In the genomic region with DNA sequence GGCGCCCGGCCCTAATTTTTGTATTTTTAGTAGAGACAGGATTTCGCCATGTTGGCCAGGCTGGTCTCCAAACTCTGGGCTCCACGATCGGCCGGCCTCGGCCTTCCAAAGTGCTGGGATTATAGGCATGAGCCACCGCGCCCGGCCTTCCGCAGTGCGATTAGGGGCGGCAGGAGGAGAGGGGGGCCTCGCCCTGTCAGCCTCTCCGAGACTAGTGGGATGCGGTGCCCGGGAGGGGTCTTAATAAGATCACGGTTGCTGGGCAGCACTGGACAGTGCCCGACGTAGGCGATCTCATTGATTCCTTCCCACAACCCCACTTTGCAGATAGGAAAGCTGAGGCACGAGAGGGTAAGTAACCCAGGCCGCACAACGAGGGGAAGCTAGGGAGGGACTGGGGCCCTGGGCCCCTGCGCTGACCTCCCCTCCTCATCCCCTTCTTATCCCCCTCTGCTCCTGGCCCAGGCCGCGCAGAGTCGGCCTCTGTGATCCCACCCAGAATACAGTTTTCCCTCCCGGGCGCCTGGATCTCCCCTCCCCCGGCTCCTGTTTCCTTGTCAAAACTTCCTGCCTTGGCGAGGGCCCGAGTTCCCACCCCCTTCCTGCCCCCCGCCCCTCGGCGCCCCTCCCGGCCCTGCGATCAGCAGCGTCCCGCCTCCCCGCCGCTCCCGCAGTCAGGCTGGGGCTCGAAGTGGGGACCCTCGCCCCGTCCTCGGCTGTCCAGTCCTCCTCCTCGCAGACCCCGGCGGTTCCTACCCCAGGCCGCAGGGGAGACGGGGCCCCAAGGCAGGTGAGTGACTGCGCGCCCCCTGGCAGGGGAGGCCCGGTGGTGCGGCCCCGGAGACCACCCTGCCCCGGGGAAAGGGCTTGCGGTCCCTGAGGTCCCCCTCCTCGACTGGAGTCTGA, we compare ENCODE assay signal across 8 cellular contexts. TPM values are rescaled to one million over a fixed set of nuclear protein-coding genes. Genes with fewer than 3 reads are reported as not detected.
A peak's percentile ranks its signal among the peaks of the same experiment; 100 is the strongest.
DNase-seq lines count a peak whose midpoint lies in the region; ATAC-seq and TF ChIP-seq lines count a peak whose summit lies in the region.

A gene with protein sequence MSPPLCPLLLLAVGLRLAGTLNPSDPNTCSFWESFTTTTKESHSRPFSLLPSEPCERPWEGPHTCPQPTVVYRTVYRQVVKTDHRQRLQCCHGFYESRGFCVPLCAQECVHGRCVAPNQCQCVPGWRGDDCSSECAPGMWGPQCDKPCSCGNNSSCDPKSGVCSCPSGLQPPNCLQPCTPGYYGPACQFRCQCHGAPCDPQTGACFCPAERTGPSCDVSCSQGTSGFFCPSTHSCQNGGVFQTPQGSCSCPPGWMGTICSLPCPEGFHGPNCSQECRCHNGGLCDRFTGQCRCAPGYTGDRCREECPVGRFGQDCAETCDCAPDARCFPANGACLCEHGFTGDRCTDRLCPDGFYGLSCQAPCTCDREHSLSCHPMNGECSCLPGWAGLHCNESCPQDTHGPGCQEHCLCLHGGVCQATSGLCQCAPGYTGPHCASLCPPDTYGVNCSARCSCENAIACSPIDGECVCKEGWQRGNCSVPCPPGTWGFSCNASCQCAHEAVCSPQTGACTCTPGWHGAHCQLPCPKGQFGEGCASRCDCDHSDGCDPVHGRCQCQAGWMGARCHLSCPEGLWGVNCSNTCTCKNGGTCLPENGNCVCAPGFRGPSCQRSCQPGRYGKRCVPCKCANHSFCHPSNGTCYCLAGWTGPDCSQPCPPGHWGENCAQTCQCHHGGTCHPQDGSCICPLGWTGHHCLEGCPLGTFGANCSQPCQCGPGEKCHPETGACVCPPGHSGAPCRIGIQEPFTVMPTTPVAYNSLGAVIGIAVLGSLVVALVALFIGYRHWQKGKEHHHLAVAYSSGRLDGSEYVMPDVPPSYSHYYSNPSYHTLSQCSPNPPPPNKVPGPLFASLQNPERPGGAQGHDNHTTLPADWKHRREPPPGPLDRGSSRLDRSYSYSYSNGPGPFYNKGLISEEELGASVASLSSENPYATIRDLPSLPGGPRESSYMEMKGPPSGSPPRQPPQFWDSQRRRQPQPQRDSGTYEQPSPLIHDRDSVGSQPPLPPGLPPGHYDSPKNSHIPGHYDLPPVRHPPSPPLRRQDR (plus strand): TSS at position 671 of the 906 bp plus-strand sequence. CDS start 10,209 bp downstream, outside the sequence.

- peaks cover 3% of the 10 kb centered on the region for H4K20me1 ChIP-seq in osteoblast (ENCODE audit: insufficient read depth, low read length)

- no peaks in the 10 kb centered on the region for H3K36me3 ChIP-seq in CD4-positive, CD25-positive, alpha-beta regulatory T cell (ENCODE audit: control insufficient read depth, insufficient read depth, low read length)
- H3K36me3 ChIP-seq in gastroesophageal sphincter (no peaks in the 10 kb centered on the region), osteoblast (ENCODE audit: insufficient read depth, low read length) (no peaks in the 10 kb centered on the region), WERI-Rb-1 (no peaks in the 10 kb centered on the region)

- peak within 1 kb of the TSS; percentile 19 for H3K4me3 ChIP-seq in CD4-positive, CD25-positive, alpha-beta regulatory T cell (ENCODE audit: low read depth, low read length)
- H3K4me3 ChIP-seq in gastroesophageal sphincter (peak within 1 kb of the TSS; percentile 18 to 58), osteoblast (ENCODE audit: insufficient read depth, low read length) (peak within 1 kb of the TSS; percentile 75), WERI-Rb-1 (ENCODE audit: low read depth, low read length) (no peak within 1 kb of the TSS)

- ATAC-seq in CD4-positive, CD25-positive, alpha-beta regulatory T cell (ENCODE audit: low read depth in 2 of 2): no peak
- ATAC-seq in activated CD8-positive, alpha-beta T cell treated with anti-CD3 and anti-CD28 coated beads for 36 hours: no peak
- peak; percentile 20 for ATAC-seq in gastroesophageal sphincter
- no peak for ATAC-seq in HG03469 (IDR thresholded peaks at IDR 0.05; ENCODE audit: unreplicated experiment)

- peaks cover 4% of the 10 kb centered on the region for H3K36me3 Mint-ChIP-seq in CD4-positive, CD25-positive, alpha-beta regulatory T cell
- no peaks in the 10 kb centered on the region for H3K36me3 Mint-ChIP-seq in activated CD8-positive, alpha-beta T cell treated with anti-CD3 and anti-CD28 coated beads for 36 hours (ENCODE audit: low read depth)

- no peak for TF ChIP-seq CTCF in activated CD8-positive, alpha-beta T cell treated with anti-CD3 and anti-CD28 coated beads for 36 hours (IDR thresholded peaks at IDR 0.05)
- no peak for TF ChIP-seq CTCF in gastroesophageal sphincter (IDR thresholded peaks at IDR 0.05)
- no peak for TF ChIP-seq CTCF in osteoblast (IDR thresholded peaks at IDR 0.05; ENCODE audit: extremely low read depth, low read depth, low read length)
- TF ChIP-seq CTCF in WERI-Rb-1 (IDR thresholded peaks at IDR 0.05; ENCODE audit: low read depth, low read length): no peak

- POLR2A ChIA-PET in activated CD8-positive, alpha-beta T cell treated with anti-CD3 and anti-CD28 coated beads for 36 hours (lab: Charles Lee): no interaction called here

- no peak for TF ChIP-seq EP300 in gastroesophageal sphincter (IDR thresholded peaks at IDR 0.05)

- peak within 1 kb of the TSS; percentile 90 for H3K4me2 ChIP-seq in osteoblast (ENCODE audit: insufficient read depth, low read length)

- peak within 1 kb of the TSS; percentile 69 for H2AFZ ChIP-seq in osteoblast (ENCODE audit: low read length)

- H3K79me2 ChIP-seq in osteoblast (ENCODE audit: insufficient read depth, low read length): peaks cover 26% of the 10 kb centered on the region

- DNase-seq in CD4-positive, CD25-positive, alpha-beta regulatory T cell: no peak
- DNase-seq in activated CD8-positive, alpha-beta T cell treated with anti-CD3 and anti-CD28 coated beads for 36 hours: no peak
- DNase-seq in osteoblast (ENCODE audit: insufficient read length, low spot score, missing footprints) (no peak), WERI-Rb-1 (no peak), ACHN (no peak), NCI-H748 (lab: John Stamatoyannopoulos, UW; ENCODE audit: unreplicated experiment) (no peak)

- peaks cover 0 to 1% (median 0%) of the 10 kb centered on the region in 7 donors for H3K9me3 Mint-ChIP-seq in CD4-positive, CD25-positive, alpha-beta regulatory T cell
- H3K9me3 Mint-ChIP-seq in activated CD8-positive, alpha-beta T cell treated with anti-CD3 and anti-CD28 coated beads for 36 hours: no peaks in the 10 kb centered on the region

- H3K27ac Mint-ChIP-seq in CD4-positive, CD25-positive, alpha-beta regulatory T cell: peak within 1 kb of the TSS in 1 of 3 donors; percentile 63
- no peak within 1 kb of the TSS for H3K27ac Mint-ChIP-seq in activated CD8-positive, alpha-beta T cell treated with anti-CD3 and anti-CD28 coated beads for 36 hours

- intact Hi-C loops in activated CD8-positive, alpha-beta T cell treated with anti-CD3 and anti-CD28 coated beads for 36 hours (cut with micrococcal nuclease): loop anchor here (5.0 to 10.0 kb wide), 3 partner anchors 34 to 208 kb away; no protein-coding TSS in a partner anchor

- in situ Hi-C loops in ACHN (cut with HindIII; ENCODE audit: low pct_ligation_motif_present, low pct_unique_long_range_greater_than_20kb, low sequenced_read_pairs): no loop called here

- H3K27me3 ChIP-seq in CD4-positive, CD25-positive, alpha-beta regulatory T cell (ENCODE audit: control insufficient read depth, insufficient read depth, low read length): peaks cover 6% of the 10 kb centered on the region
- H3K27me3 ChIP-seq in gastroesophageal sphincter (peaks cover 58% of the 10 kb centered on the region), osteoblast (ENCODE audit: insufficient read depth, low read length) (no peaks in the 10 kb centered on the region), WERI-Rb-1 (ENCODE audit: insufficient read depth, low read depth, severe bottlenecking) (no peaks in the 10 kb centered on the region)

- H3K27me3 Mint-ChIP-seq in CD4-positive, CD25-positive, alpha-beta regulatory T cell: peaks cover 80% of the 10 kb centered on the region
- peaks cover 47% of the 10 kb centered on the region for H3K27me3 Mint-ChIP-seq in activated CD8-positive, alpha-beta T cell treated with anti-CD3 and anti-CD28 coated beads for 36 hours

- no peak within 1 kb of the TSS for H3K27ac ChIP-seq in CD4-positive, CD25-positive, alpha-beta regulatory T cell (ENCODE audit: insufficient read depth, low read length, poor library complexity, severe bottlenecking)
- H3K27ac ChIP-seq in gastroesophageal sphincter (peak within 1 kb of the TSS; percentile 22 to 90 (median 84)), osteoblast (ENCODE audit: low read depth, low read length) (peak within 1 kb of the TSS; percentile 100), WERI-Rb-1 (no peak within 1 kb of the TSS)

- peak within 1 kb of the TSS; percentile 39 to 77 (median 62) for H3K4me3 Mint-ChIP-seq in CD4-positive, CD25-positive, alpha-beta regulatory T cell
- H3K4me3 Mint-ChIP-seq in activated CD8-positive, alpha-beta T cell treated with anti-CD3 and anti-CD28 coated beads for 36 hours: peak within 1 kb of the TSS; percentile 35

- H3K4me1 ChIP-seq in CD4-positive, CD25-positive, alpha-beta regulatory T cell (ENCODE audit: control insufficient read depth, insufficient read depth, low read length, poor library complexity, severe bottlenecking): peaks cover 19% of the 10 kb centered on the region
- H3K4me1 ChIP-seq in gastroesophageal sphincter (peaks cover 0 to 65% (median 12%) of the 10 kb centered on the region in 3 donors), osteoblast (ENCODE audit: insufficient read depth, low read length) (peaks cover 53% of the 10 kb centered on the region)

- CTCF ChIA-PET in activated CD8-positive, alpha-beta T cell treated with anti-CD3 and anti-CD28 coated beads for 36 hours (lab: Charles Lee): interaction anchor here (1.4 to 7.3 kb wide), 14 partner anchors 9 to 261 kb away, joined by 3 to 144 read pairs (median 12); a partner anchor contains a TSS

- peaks cover 0 to 32% (median 15%) of the 10 kb centered on the region in 4 donors for H3K4me1 Mint-ChIP-seq in CD4-positive, CD25-positive, alpha-beta regulatory T cell
- H3K4me1 Mint-ChIP-seq in activated CD8-positive, alpha-beta T cell treated with anti-CD3 and anti-CD28 coated beads for 36 hours (ENCODE audit: low read depth): peaks cover 9% of the 10 kb centered on the region

- 0 to 11% methylated on average over 1 to 13 of the region's 60 CpGs for WGBS in gastroesophageal sphincter (ENCODE audit: low coverage in 1 of 2), 2 donors

- H3K9me3 ChIP-seq in CD4-positive, CD25-positive, alpha-beta regulatory T cell (ENCODE audit: control insufficient read depth in 2 of 2, low read length in 2 of 2): no peaks in the 10 kb centered on the region
- H3K9me3 ChIP-seq in gastroesophageal sphincter (no peaks in the 10 kb centered on the region), osteoblast (ENCODE audit: low read depth, low read length) (no peaks in the 10 kb centered on the region), WERI-Rb-1 (ENCODE audit: severe bottlenecking) (no peaks in the 10 kb centered on the region)

- no peak for TF ChIP-seq POLR2A in gastroesophageal sphincter (IDR thresholded peaks at IDR 0.05)

RNA-seq across cellular contexts. Expression of the gene that starts here (rescaled TPM):
- 1.3 TPM for total RNA-seq in CD4-positive, CD25-positive, alpha-beta regulatory T cell
- polyA plus RNA-seq in CD4-positive, CD25-positive, alpha-beta regulatory T cell: not detected
- total RNA-seq in activated CD8-positive, alpha-beta T cell treated with anti-CD3 and anti-CD28 coated beads for 36 hours: under 1 TPM in 1 of 2 experiments, not detected in 1; 0.07 TPM
- 10 to 100 TPM in 2 of 4 donors, 1 to 10 TPM in 2; 7.0 to 10.7 (median 9.1) TPM for total RNA-seq in gastroesophageal sphincter
- total RNA-seq in osteoblast: 17.0 and 21.2 TPM in 2 replicates

Comparison
In these comparisons a context has a peak if more than half of its experiments do, and no peak if none do; other contexts are left out.
1. H3K27ac ChIP-seq: peak in gastroesophageal sphincter (4 of 4) and osteoblast (single experiment); none in CD4-positive, CD25-positive, alpha-beta regulatory T cell (single experiment) and WERI-Rb-1 (single experiment).